Comparison of ENCODE assay signal across 21 cellular contexts in genomic region chr9:450561-450960, GRCh38.
"Had no signal": no experiment of that assay in that cellular context is flagged by ENCODE, and none has a peak within 500 bp of the region (broad histone marks: within the 10 kb centered on the region; RNA-seq: fewer than 3 reads in every experiment).

No MANE protein-coding gene starts in this region.

- H3K36me3 ChIP-seq: pancreas, right atrium auricular region, thyroid gland had no signal

- H3K27ac ChIP-seq: heart right ventricle, pancreas, psoas muscle, right atrium auricular region, spleen, thyroid gland, VCaP had no signal

- ATAC-seq: activated T-cell treated with anti-CD3 and anti-CD28 coated beads, Interleukin-2, amount 50 U/mL, for 4 hours; heart right ventricle; left cardiac atrium; pancreas; psoas muscle had no signal

- H3K4me3 ChIP-seq: heart right ventricle, pancreas, psoas muscle, right atrium auricular region, spleen, thyroid gland had no signal

- H3K4me1 ChIP-seq: heart right ventricle, pancreas, psoas muscle, right atrium auricular region, thyroid gland had no signal

- DNase-seq: activated CD4-positive, alpha-beta T cell treated with anti-CD3 and anti-CD28 coated beads, Interleukin-2, amount 50 U/mL, for 48 hours; activated effector memory CD4-positive, alpha-beta T cell treated with Interleukin-2 at 50 U/mL for 16 hours; activated naive CD4-positive, alpha-beta T cell treated with anti-CD3 and anti-CD28 coated beads, Interleukin-2, amount 50 U/mL, for 16 hours; activated T-cell treated with anti-CD3 and anti-CD28 coated beads, Interleukin-2, amount 50 U/mL, for 4 hours; amniotic stem cell; foreskin fibroblast; heart right ventricle; islet precursor cell; left cardiac atrium; nephron progenitor cell; pancreas; psoas muscle; SK-N-SH; spleen; stimulated activated CD4-positive, alpha-beta T cell treated with anti-CD3 and anti-CD28 coated beads, Interleukin-4, amount 100 ng/mL, for 1 hour; stimulated activated naive CD4-positive, alpha-beta T cell treated with Interleukin-2 at 50 U/mL for 16 hours; substantia nigra; thyroid gland had no signal

- H3K9me3 ChIP-seq: heart right ventricle, pancreas, psoas muscle, right atrium auricular region, SK-N-SH, spleen, thyroid gland had no signal

- H3K4me2 ChIP-seq: SK-N-SH had no signal

- H3K9ac ChIP-seq: SK-N-SH had no signal

- H3K4me3 Mint-ChIP-seq: activated T-cell treated with anti-CD3 and anti-CD28 coated beads, Interleukin-2, amount 50 U/mL, for 4 hours; memory B cell; nephron progenitor cell had no signal

- H3K9me3 Mint-ChIP-seq: activated T-cell treated with anti-CD3 and anti-CD28 coated beads, Interleukin-2, amount 50 U/mL, for 4 hours; memory B cell; nephron progenitor cell had no signal

- H3K27me3 ChIP-seq: heart right ventricle, pancreas, right atrium auricular region, spleen, thyroid gland had no signal

- H3K27me3 Mint-ChIP-seq: memory B cell had no signal

- H3K27ac Mint-ChIP-seq: nephron progenitor cell had no signal
